29 cellular contexts compared by ENCODE assay signal in genomic region chr2:171080607-171081006, GRCh38.
"Had no signal": no experiment of that assay in that cellular context is flagged by ENCODE, and none has a peak within 500 bp of the region (broad histone marks: within the 10 kb centered on the region; RNA-seq: fewer than 3 reads in every experiment).

No MANE protein-coding gene starts in this region.

- H3K27me3 ChIP-seq: esophagus muscularis mucosa, foreskin keratinocyte, gastroesophageal sphincter, heart right ventricle, left lung, ovary, spleen, suprapubic skin, transverse colon, upper lobe of right lung, uterus had no signal

- H3K4me3 ChIP-seq: coronary artery, esophagus muscularis mucosa, gastroesophageal sphincter, heart right ventricle, left lung, mucosa of descending colon, ovary, psoas muscle, skin epidermis, spleen, suprapubic skin, transverse colon, upper lobe of right lung, uterus had no signal

- ATAC-seq: foreskin keratinocyte; gastroesophageal sphincter; heart right ventricle; left cardiac atrium; left lung; mucosa of descending colon; psoas muscle; right cardiac atrium; stimulated activated memory B cell treated with anti-CD40 and anti-IgM and Interleukin-4, amounts not matched to agents 10 μg/mL and 1 μg/mL and 100 μg/mL, for 72 hours; stimulated activated naive CD8-positive, alpha-beta T cell treated with anti-CD3 and anti-CD28 coated beads, Interleukin-15, Interleukin-2, amounts not matched to agents 100 U/mL and 50 U/mL, for 24 hours; upper lobe of right lung had no signal

- H3K4me1 ChIP-seq: foreskin keratinocyte, left lung, psoas muscle, upper lobe of right lung had no signal

- H3K27me3 Mint-ChIP-seq: naive B cell; stimulated activated memory B cell treated with anti-CD40 and anti-IgM and Interleukin-4, amounts not matched to agents 10 μg/mL and 1 μg/mL and 100 μg/mL, for 72 hours had no signal

- H3K27ac ChIP-seq: coronary artery, esophagus muscularis mucosa, foreskin keratinocyte, gastroesophageal sphincter, heart right ventricle, left lung, ovary, psoas muscle, skin epidermis, spleen, suprapubic skin, transverse colon, upper lobe of right lung, uterus had no signal

- DNase-seq: dermis blood vessel endothelial cell; effector memory CD4-positive, alpha-beta T cell; foreskin keratinocyte; glutamatergic neuron; heart right ventricle; hippocampal formation; left cardiac atrium; left lung; mesenchymal stem cell; mucosa of descending colon; naive B cell; occipital lobe; ovary; posterior cingulate gyrus; psoas muscle; right cardiac atrium; spleen; stimulated activated CD4-positive, alpha-beta T cell treated with anti-CD3 and anti-CD28 coated beads, Interleukin-4, amount 100 ng/mL, for 4 hours; stimulated activated naive CD8-positive, alpha-beta T cell treated with anti-CD3 and anti-CD28 coated beads, Interleukin-15, Interleukin-2, amounts not matched to agents 100 U/mL and 50 U/mL, for 24 hours; transverse colon; upper lobe of right lung; uterus had no signal

- H3K27ac Mint-ChIP-seq: mesothelial cell of epicardium; stimulated activated memory B cell treated with anti-CD40 and anti-IgM and Interleukin-4, amounts not matched to agents 10 μg/mL and 1 μg/mL and 100 μg/mL, for 72 hours had no signal

- H3K9me3 Mint-ChIP-seq: mesothelial cell of epicardium; naive B cell; stimulated activated memory B cell treated with anti-CD40 and anti-IgM and Interleukin-4, amounts not matched to agents 10 μg/mL and 1 μg/mL and 100 μg/mL, for 72 hours had no signal

- H3K9me3 ChIP-seq: esophagus muscularis mucosa, gastroesophageal sphincter, heart right ventricle, left lung, mucosa of descending colon, ovary, psoas muscle, spleen, suprapubic skin, transverse colon, upper lobe of right lung, uterus had no signal

- H3K4me3 Mint-ChIP-seq: mesothelial cell of epicardium; naive B cell; stimulated activated memory B cell treated with anti-CD40 and anti-IgM and Interleukin-4, amounts not matched to agents 10 μg/mL and 1 μg/mL and 100 μg/mL, for 72 hours had no signal

- H3K36me3 ChIP-seq: ovary, upper lobe of right lung, uterus had no signal
